7 cellular contexts compared by ENCODE assay signal in genomic region chr1:1318131-1318652, GRCh38. TPM values are rescaled to one million over a fixed set of nuclear protein-coding genes. Genes with fewer than 3 reads are reported as not detected.
DNase-seq lines count a peak whose midpoint lies in the region; ATAC-seq and TF ChIP-seq lines count a peak whose summit lies in the region.
"Had no signal": no experiment of that assay in that cellular context is flagged by ENCODE, and none has a peak within 500 bp of the region (broad histone marks: within the 10 kb centered on the region; RNA-seq: fewer than 3 reads in every experiment).

No MANE protein-coding gene starts in this region.

- no peaks in the 10 kb centered on the region for H3K9me3 Mint-ChIP-seq in activated CD4-positive, alpha-beta memory T cell treated with anti-CD3 and anti-CD28 coated beads for 36 hours
- H3K9me3 Mint-ChIP-seq: dendritic cell treated with granulocyte-macrophage colony-stimulating factor and Interleukin-4, amounts not matched to agents 40 ng/mL and 50 ng/mL, for 4 days had no signal

- no peak overlapping the region for H3K4me3 ChIP-seq in AG04449 (ENCODE audit: low read depth, low read length)

- H3K36me3 Mint-ChIP-seq in activated CD4-positive, alpha-beta memory T cell treated with anti-CD3 and anti-CD28 coated beads for 36 hours, result peaks cover 18% of the 10 kb centered on the region

- peaks cover 17% of the 10 kb centered on the region for H3K4me1 Mint-ChIP-seq in activated CD4-positive, alpha-beta memory T cell treated with anti-CD3 and anti-CD28 coated beads for 36 hours (ENCODE audit: low read depth)

- intact Hi-C loops in Right ventricle myocardium superior (cut with DNase I), result no loop called here
- intact Hi-C loops in activated CD4-positive, alpha-beta memory T cell treated with anti-CD3 and anti-CD28 coated beads for 36 hours (cut with micrococcal nuclease), result no loop called here

- DNase-seq in AG04449 (ENCODE audit: low read depth, low spot score) (peak; percentile 57), NCI-H446 treated with DMSO at 0.1 percent for 48 hours (lab: John Stamatoyannopoulos, UW) (peak; percentile 91), Right ventricle myocardium superior (peak; percentile 89), UCSD-AML1 (lab: John Stamatoyannopoulos, UW; ENCODE audit: unreplicated experiment) (no peak), CD1c-positive myeloid dendritic cell (ENCODE audit: extremely low spot score) (no peak)
- DNase-seq in activated CD4-positive, alpha-beta memory T cell treated with anti-CD3 and anti-CD28 coated beads for 36 hours, result no peak

- no peak overlapping the region for H3K27ac Mint-ChIP-seq in activated CD4-positive, alpha-beta memory T cell treated with anti-CD3 and anti-CD28 coated beads for 36 hours

- H3K27me3 Mint-ChIP-seq in activated CD4-positive, alpha-beta memory T cell treated with anti-CD3 and anti-CD28 coated beads for 36 hours, result no peaks in the 10 kb centered on the region
- H3K27me3 Mint-ChIP-seq: dendritic cell treated with granulocyte-macrophage colony-stimulating factor and Interleukin-4, amounts not matched to agents 40 ng/mL and 50 ng/mL, for 4 days had no signal

- POLR2A ChIA-PET in AG04449 (lab: Yijun Ruan, JAX), result interaction anchor here (0.6 to 1.0 kb wide), 3 partner anchors 9 to 53 kb away, joined by 3 to 4 read pairs (median 3); no protein-coding TSS in a partner anchor
- POLR2A ChIA-PET in activated CD4-positive, alpha-beta memory T cell treated with anti-CD3 and anti-CD28 coated beads for 36 hours (lab: Charles Lee), result no interaction called here

- CTCF ChIA-PET in AG04449 (lab: Yijun Ruan, JAX), result interaction anchor here (1.3 kb wide), 1 partner anchor 9 kb away, joined by 3 read pairs; no protein-coding TSS in a partner anchor
- CTCF ChIA-PET in activated CD4-positive, alpha-beta memory T cell treated with anti-CD3 and anti-CD28 coated beads for 36 hours (lab: Charles Lee), result no interaction called here

- no peak for TF ChIP-seq CTCF in AG04449 (IDR thresholded peaks at IDR 0.05; ENCODE audit: insufficient read depth, low read length, missing control alignments)

- no peak overlapping the region for H3K4me3 Mint-ChIP-seq in activated CD4-positive, alpha-beta memory T cell treated with anti-CD3 and anti-CD28 coated beads for 36 hours
- H3K4me3 Mint-ChIP-seq: dendritic cell treated with granulocyte-macrophage colony-stimulating factor and Interleukin-4, amounts not matched to agents 40 ng/mL and 50 ng/mL, for 4 days had no signal

- peak; percentile 87 for ATAC-seq in Right ventricle myocardium superior (ENCODE audit: poor library complexity)

RNA-seq across cellular contexts. Expression of gene INTS11, which starts 6.3 kb away (rescaled TPM):
- total RNA-seq in Right ventricle myocardium superior, result 70.9 TPM
- total RNA-seq in activated CD4-positive, alpha-beta memory T cell treated with anti-CD3 and anti-CD28 coated beads for 36 hours, result 100 to 1,000 TPM; 107 to 120 TPM

RNA-seq across cellular contexts. Expression of gene CPTP, which starts 6.4 kb away (rescaled TPM):
- total RNA-seq in Right ventricle myocardium superior, result 113 TPM
- total RNA-seq in activated CD4-positive, alpha-beta memory T cell treated with anti-CD3 and anti-CD28 coated beads for 36 hours, result 10 to 100 TPM; 12.1 to 13.1 TPM

RNA-seq across cellular contexts. Expression of gene PUSL1, which starts 9.8 kb away (rescaled TPM):
- total RNA-seq in Right ventricle myocardium superior, result 10.6 TPM
- total RNA-seq in activated CD4-positive, alpha-beta memory T cell treated with anti-CD3 and anti-CD28 coated beads for 36 hours, result 10 to 100 TPM; 19.7 to 23.1 TPM

RNA-seq across cellular contexts. Expression of gene ACAP3, which starts 10.5 kb away (rescaled TPM):
- 56.3 TPM for total RNA-seq in Right ventricle myocardium superior
- 10 to 100 TPM; 31.8 to 32.0 TPM for total RNA-seq in activated CD4-positive, alpha-beta memory T cell treated with anti-CD3 and anti-CD28 coated beads for 36 hours

RNA-seq across cellular contexts. Expression of gene TAS1R3, which starts 12.9 kb away (rescaled TPM):
- 0.40 TPM for total RNA-seq in Right ventricle myocardium superior
- total RNA-seq in activated CD4-positive, alpha-beta memory T cell treated with anti-CD3 and anti-CD28 coated beads for 36 hours, result under 1 TPM in 1 of 2 experiments, not detected in 1; 0.10 TPM

Comparison
In these comparisons a context has a peak if more than half of its experiments do, and no peak if none do; other contexts are left out.
1. DNase-seq: peak in AG04449 (single experiment), NCI-H446 treated with DMSO at 0.1 percent for 48 hours (single experiment) and Right ventricle myocardium superior (single experiment); none in activated CD4-positive, alpha-beta memory T cell treated with anti-CD3 and anti-CD28 coated beads for 36 hours (single experiment), UCSD-AML1 (single experiment) and CD1c-positive myeloid dendritic cell (single experiment).